14 cellular contexts compared by ENCODE assay signal in genomic region chr1:88401283-88401682, GRCh38.
DNase-seq lines count a peak whose midpoint lies in the region; ATAC-seq and TF ChIP-seq lines count a peak whose summit lies in the region.
"Had no signal": no experiment of that assay in that cellular context is flagged by ENCODE, and none has a peak within 500 bp of the region (broad histone marks: within the 10 kb centered on the region; RNA-seq: fewer than 3 reads in every experiment).

No MANE protein-coding gene starts in this region.

- peak; percentile 83 for ATAC-seq in GM19023 (IDR thresholded peaks at IDR 0.05; ENCODE audit: unreplicated experiment)
- ATAC-seq in GM21723 (IDR thresholded peaks at IDR 0.05; ENCODE audit: unreplicated experiment): peak; percentile 91
- ATAC-seq in HG03108 (IDR thresholded peaks at IDR 0.05; ENCODE audit: unreplicated experiment): peak; percentile 85

- peak; percentile 30 for DNase-seq in GM06990 (ENCODE audit: extremely low read depth, insufficient read length)
- DNase-seq in NCI-H2171 treated with DMSO at 0.1 percent for 48 hours (lab: John Stamatoyannopoulos, UW): no peak
- no peak for DNase-seq in cerebellar cortex (ENCODE audit: low spot score)
- DNase-seq in stimulated activated CD8-positive, alpha-beta memory T cell treated with anti-CD3 and anti-CD28 coated beads, Interleukin-4, amount 100 ng/mL, for 48 hours: no peak
- no peak for DNase-seq in SHP77 treated with DMSO at 0.1 percent for 48 hours (lab: John Stamatoyannopoulos, UW)
- DNase-seq: activated naive CD8-positive, alpha-beta T cell treated with anti-CD3 and anti-CD28 coated beads for 36 hours; dermis blood vessel endothelial cell; DND-41; foreskin fibroblast; H7; kidney had no signal

- no peak overlapping the region for H3K4me3 ChIP-seq in GM06990 (replicated peaks; ENCODE audit: low read depth, low read length)

- TF ChIP-seq CTCF in GM06990 (IDR thresholded peaks at IDR 0.05; ENCODE audit: insufficient read depth, low read length, poor library complexity, severe bottlenecking): no peak

- no peaks in the 10 kb centered on the region for H3K36me3 ChIP-seq in GM06990 (ENCODE audit: control insufficient read depth, insufficient read depth, low read length)

- H3K27me3 ChIP-seq in GM06990 (replicated peaks; ENCODE audit: control insufficient read depth, insufficient read depth, low read length): no peaks in the 10 kb centered on the region
